22 cellular contexts compared by ENCODE assay signal in the genomic region with DNA sequence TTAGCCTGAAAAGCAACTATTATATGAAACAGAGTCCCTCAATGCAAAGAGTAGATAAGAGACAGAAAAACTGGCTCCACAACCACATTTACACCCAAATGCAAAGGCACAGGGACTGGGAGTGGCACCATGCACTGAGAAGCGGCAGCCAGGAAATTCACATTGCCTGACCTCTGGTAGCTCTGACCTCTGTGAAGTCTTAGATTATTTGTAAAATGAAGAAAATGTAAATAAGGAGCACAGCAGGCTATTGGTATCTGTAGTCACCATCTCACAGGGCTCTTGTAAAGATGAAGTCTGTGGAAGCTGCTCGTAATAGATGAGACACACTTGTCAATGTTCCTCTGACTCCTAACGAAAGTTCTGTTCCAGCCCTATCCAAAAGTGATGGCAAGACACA.
"Had no signal": no experiment of that assay in that cellular context is flagged by ENCODE, and none has a peak within 500 bp of the region (broad histone marks: within the 10 kb centered on the region; RNA-seq: fewer than 3 reads in every experiment).

No MANE protein-coding gene starts in this region.

- H3K4me3 ChIP-seq: coronary artery, gastrocnemius medialis, heart left ventricle, spleen, thoracic aorta, upper lobe of left lung had no signal

- H3K36me3 Mint-ChIP-seq: activated naive CD4-positive, alpha-beta T cell treated with anti-CD3 and anti-CD28 coated beads, Interleukin-2, amount 10 ng/mL, durations not matched to agents 7 days and 5 days; natural killer cell; stimulated activated memory B cell treated with anti-CD40 and anti-IgM and Interleukin-4, amounts not matched to agents 10 μg/mL and 1 μg/mL and 100 μg/mL, for 72 hours; T-cell had no signal

- H3K27me3 ChIP-seq: brain microvascular endothelial cell, gastrocnemius medialis, upper lobe of left lung had no signal

- H3K36me3 ChIP-seq: gastrocnemius medialis, spleen, thoracic aorta, upper lobe of left lung had no signal

- H3K27ac Mint-ChIP-seq: activated naive CD4-positive, alpha-beta T cell treated with anti-CD3 and anti-CD28 coated beads, Interleukin-2, amount 10 ng/mL, durations not matched to agents 7 days and 5 days; activated naive CD8-positive, alpha-beta T cell treated with anti-CD3 and anti-CD28 coated beads, Interleukin-2, amount 50 U/mL, for 24 hours; natural killer cell; stimulated activated memory B cell treated with anti-CD40 and anti-IgM and Interleukin-4, amounts not matched to agents 10 μg/mL and 1 μg/mL and 100 μg/mL, for 72 hours; T-cell had no signal

- ATAC-seq: activated CD4-positive, CD25-positive, alpha-beta regulatory T cell treated with anti-CD3 and anti-CD28 coated beads, Interleukin-2, amount 50 U/mL, for 24 hours; activated naive CD8-positive, alpha-beta T cell treated with anti-CD3 and anti-CD28 coated beads, Interleukin-2, amount 50 U/mL, for 24 hours; gastrocnemius medialis; heart left ventricle; left ventricle myocardium superior; natural killer cell; stimulated activated memory B cell treated with anti-CD40 and anti-IgM and Interleukin-4, amounts not matched to agents 10 μg/mL and 1 μg/mL and 100 μg/mL, for 72 hours; T-cell had no signal

- H3K9me3 Mint-ChIP-seq: stimulated activated memory B cell treated with anti-CD40 and anti-IgM and Interleukin-4, amounts not matched to agents 10 μg/mL and 1 μg/mL and 100 μg/mL, for 72 hours had no signal

- DNase-seq: activated CD8-positive, alpha-beta memory T cell treated with anti-CD3 and anti-CD28 coated beads for 24 hours; activated CD8-positive, alpha-beta memory T cell treated with anti-CD3 and anti-CD28 coated beads, Interleukin-2, amount 50 U/mL, for 48 hours; activated effector memory CD4-positive, alpha-beta T cell treated with Interleukin-2 at 50 U/mL for 16 hours; activated naive CD4-positive, alpha-beta T cell treated with anti-CD3 and anti-CD28 coated beads, Interleukin-2, amount 10 ng/mL, durations not matched to agents 7 days and 5 days; activated naive CD8-positive, alpha-beta T cell treated with anti-CD3 and anti-CD28 coated beads, Interleukin-2, amount 50 U/mL, for 24 hours; activated T-cell treated with anti-CD3 and anti-CD28 coated beads, Interleukin-2, amount 50 U/mL, for 48 hours; anterior cingulate cortex; brain microvascular endothelial cell; central memory CD4-positive, alpha-beta T cell; gastrocnemius medialis; heart left ventricle; left ventricle myocardium superior; natural killer cell; spleen; stimulated activated CD4-positive, alpha-beta T cell treated with anti-CD3 and anti-CD28 coated beads, Interleukin-4, amount 100 ng/mL, for 4 hours; T-cell; upper lobe of left lung had no signal

- H3K4me1 Mint-ChIP-seq: activated naive CD4-positive, alpha-beta T cell treated with anti-CD3 and anti-CD28 coated beads, Interleukin-2, amount 10 ng/mL, durations not matched to agents 7 days and 5 days; activated naive CD8-positive, alpha-beta T cell treated with anti-CD3 and anti-CD28 coated beads, Interleukin-2, amount 50 U/mL, for 24 hours; natural killer cell; stimulated activated memory B cell treated with anti-CD40 and anti-IgM and Interleukin-4, amounts not matched to agents 10 μg/mL and 1 μg/mL and 100 μg/mL, for 72 hours; T-cell had no signal

- H3K27ac ChIP-seq: brain microvascular endothelial cell, coronary artery, gastrocnemius medialis, heart left ventricle, spleen, thoracic aorta, upper lobe of left lung had no signal

- H3K9me3 ChIP-seq: gastrocnemius medialis, heart left ventricle, spleen, thoracic aorta, upper lobe of left lung had no signal

- H3K4me3 Mint-ChIP-seq: activated naive CD4-positive, alpha-beta T cell treated with anti-CD3 and anti-CD28 coated beads, Interleukin-2, amount 10 ng/mL, durations not matched to agents 7 days and 5 days; activated naive CD8-positive, alpha-beta T cell treated with anti-CD3 and anti-CD28 coated beads, Interleukin-2, amount 50 U/mL, for 24 hours; natural killer cell; stimulated activated memory B cell treated with anti-CD40 and anti-IgM and Interleukin-4, amounts not matched to agents 10 μg/mL and 1 μg/mL and 100 μg/mL, for 72 hours; T-cell had no signal

- FAIRE-seq: endometrium had no signal

- H3K27me3 Mint-ChIP-seq: activated naive CD4-positive, alpha-beta T cell treated with anti-CD3 and anti-CD28 coated beads, Interleukin-2, amount 10 ng/mL, durations not matched to agents 7 days and 5 days; stimulated activated memory B cell treated with anti-CD40 and anti-IgM and Interleukin-4, amounts not matched to agents 10 μg/mL and 1 μg/mL and 100 μg/mL, for 72 hours; T-cell had no signal
